11 cellular contexts compared by ENCODE assay signal in the genomic region with DNA sequence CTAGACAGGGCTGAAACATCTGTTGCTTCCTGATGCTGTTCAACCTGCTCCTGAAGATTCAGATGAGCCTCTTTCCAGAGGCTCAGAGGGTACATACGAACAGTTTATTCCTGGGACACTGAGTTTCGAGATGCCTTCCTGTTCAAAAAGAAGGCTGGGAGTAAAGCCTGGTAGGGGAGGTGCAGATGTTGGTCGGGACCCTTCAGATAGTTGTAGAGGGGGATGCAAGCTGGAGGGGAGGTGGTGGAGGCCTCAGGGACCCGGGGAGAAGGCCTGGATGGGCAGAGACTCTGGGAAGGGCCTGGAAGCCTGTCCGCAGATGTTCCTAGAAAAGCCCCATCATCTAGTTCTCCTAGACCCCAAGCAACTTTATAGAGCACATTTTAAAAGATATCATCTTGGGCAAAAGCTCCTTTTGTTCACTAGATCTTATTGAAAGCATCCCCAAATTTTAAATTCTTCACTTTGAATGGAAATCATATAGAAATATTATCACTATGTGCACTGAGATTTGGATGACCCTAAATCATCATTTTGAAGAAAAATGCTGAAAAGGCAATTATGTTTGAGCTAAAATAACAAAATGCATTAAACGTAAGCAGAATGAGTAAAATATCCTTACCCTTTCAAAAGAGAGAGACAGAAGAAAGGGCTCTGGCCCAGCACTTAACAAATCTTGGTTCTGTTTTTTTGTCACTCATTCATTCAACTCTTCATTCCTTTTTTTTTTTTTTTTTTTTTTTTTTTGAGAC.
"Had no signal": no experiment of that assay in that cellular context is flagged by ENCODE, and none has a peak within 500 bp of the region (broad histone marks: within the 10 kb centered on the region; RNA-seq: fewer than 3 reads in every experiment).

No MANE protein-coding gene starts in this region.

- DNase-seq: activated gamma-delta T cell; activated T-cell treated with anti-CD3 and anti-CD28 coated beads, Interleukin-2, amount 50 U/mL, for 1 hour; cortex of kidney; effector memory CD4-positive, alpha-beta T cell; kidney glomerular epithelial cell; stimulated activated CD4-positive, alpha-beta T cell treated with anti-CD3 and anti-CD28 coated beads, Interleukin-4, amount 100 ng/mL, for 4 hours had no signal

- H3K27ac ChIP-seq: cardiac muscle cell, hepatocyte, parathyroid adenoma, stomach, thoracic aorta had no signal

- H2AFZ ChIP-seq: hepatocyte, parathyroid adenoma had no signal

- H3K4me2 ChIP-seq: hepatocyte had no signal

- H3K9me3 ChIP-seq: stomach, thoracic aorta had no signal

- H3K36me3 ChIP-seq: cardiac muscle cell, stomach, thoracic aorta had no signal

- H3K9ac ChIP-seq: parathyroid adenoma had no signal

- H3K4me1 ChIP-seq: parathyroid adenoma, stomach had no signal

- H3K27me3 ChIP-seq: cardiac muscle cell, hepatocyte, stomach had no signal

- H3K4me3 ChIP-seq: cardiac muscle cell, hepatocyte, stomach, thoracic aorta had no signal
